In the genomic region with DNA sequence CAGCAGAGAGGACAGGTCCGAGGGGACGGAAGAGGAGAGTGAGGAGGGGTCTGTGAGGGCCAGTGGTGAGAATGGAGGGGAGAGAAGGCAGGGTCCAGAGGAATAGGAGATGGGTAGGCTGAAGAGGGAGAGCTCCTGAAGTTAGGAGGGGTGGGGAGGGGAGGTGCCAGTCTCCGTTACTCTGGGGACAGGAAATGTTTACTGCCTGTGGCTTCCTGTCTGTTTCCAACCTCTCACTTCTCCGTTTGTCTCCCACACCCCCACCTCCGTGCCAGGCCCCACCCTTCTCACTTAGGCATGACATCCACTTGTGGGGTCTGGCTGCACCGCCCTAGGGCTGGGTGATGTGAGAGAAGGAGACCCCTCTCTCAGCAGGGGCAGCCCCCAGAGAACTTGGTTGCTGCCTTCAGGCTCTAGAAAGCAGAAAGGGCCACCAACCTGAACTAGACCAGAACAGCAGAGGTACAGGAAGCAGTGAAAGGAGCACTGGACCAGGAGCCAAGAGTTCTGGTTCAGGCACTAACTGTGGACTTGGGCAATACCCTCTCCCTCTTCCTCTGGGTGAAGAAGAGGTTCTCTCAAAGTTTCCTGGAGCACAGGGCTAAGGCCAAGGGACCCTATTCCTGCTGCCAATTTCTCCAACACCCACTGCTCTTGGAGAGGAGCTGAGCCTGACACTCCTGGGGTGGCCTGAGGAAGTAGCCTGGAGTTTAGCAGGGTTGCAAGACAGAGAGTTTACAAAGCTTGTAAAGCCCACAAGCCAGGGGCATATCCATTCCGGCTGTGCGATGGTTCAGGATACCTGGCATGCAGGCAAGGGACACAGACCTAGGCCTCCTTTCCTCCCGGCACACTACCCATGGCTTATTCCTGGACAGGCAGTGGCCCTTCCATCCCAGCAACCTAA, we compare ENCODE assay signal across 8 cellular contexts. TPM values are rescaled to one million over a fixed set of nuclear protein-coding genes. Genes with fewer than 3 reads are reported as not detected.
DNase-seq lines count a peak whose midpoint lies in the region; ATAC-seq and TF ChIP-seq lines count a peak whose summit lies in the region.

No MANE protein-coding gene starts in this region.

- ATAC-seq in DND-41 (ENCODE audit: insufficient read depth, low read depth) = peak; percentile 94
- peak; percentile 88 for ATAC-seq in activated CD8-positive, alpha-beta memory T cell treated with anti-CD3 and anti-CD28 coated beads, Interleukin-2, amount 10 ng/mL, durations not matched to agents 7 days and 5 days
- no peak for ATAC-seq in HG03469 (IDR thresholded peaks at IDR 0.05; ENCODE audit: unreplicated experiment)

- H3K27ac ChIP-seq in DND-41 (ENCODE audit: low read length) (peak overlapping the region; percentile 90), MM.1S (ENCODE audit: low read length) (no peak overlapping the region), spleen (peak overlapping the region; percentile 62 to 95 (median 84)), SJCRH30 (no peak overlapping the region)

- H3K9ac ChIP-seq in DND-41 (ENCODE audit: low read depth, low read length) (peak overlapping the region; percentile 39), MM.1S (ENCODE audit: low read length) (no peak overlapping the region)

- peaks cover 65% of the 10 kb centered on the region for H3K4me1 Mint-ChIP-seq in activated CD8-positive, alpha-beta memory T cell treated with anti-CD3 and anti-CD28 coated beads, Interleukin-2, amount 10 ng/mL, durations not matched to agents 7 days and 5 days

- no peaks in the 10 kb centered on the region for H3F3A ChIP-seq in MM.1S (ENCODE audit: insufficient read depth, low read length)

- CTCF ChIA-PET in activated CD8-positive, alpha-beta memory T cell treated with anti-CD3 and anti-CD28 coated beads, Interleukin-2, amount 10 ng/mL, durations not matched to agents 7 days and 5 days (lab: Charles Lee) = interaction anchor here (0.6 to 14.5 kb wide), 9 partner anchors 12 to 36 kb away, joined by 3 to 283 read pairs (median 5); no protein-coding TSS in a partner anchor

- peak overlapping the region; percentile 85 for H3K27ac Mint-ChIP-seq in activated CD8-positive, alpha-beta memory T cell treated with anti-CD3 and anti-CD28 coated beads, Interleukin-2, amount 10 ng/mL, durations not matched to agents 7 days and 5 days

- TF ChIP-seq POLR2A in spleen (IDR thresholded peaks at IDR 0.05) = peak in 1 of 3 donors; percentile 14

- no peaks in the 10 kb centered on the region for H3K27me3 Mint-ChIP-seq in activated CD8-positive, alpha-beta memory T cell treated with anti-CD3 and anti-CD28 coated beads, Interleukin-2, amount 10 ng/mL, durations not matched to agents 7 days and 5 days

- H3K4me1 ChIP-seq in DND-41 (ENCODE audit: insufficient read depth, low read length) (peaks cover 61% of the 10 kb centered on the region), MM.1S (ENCODE audit: low read length) (peaks cover 17% of the 10 kb centered on the region), spleen (peaks cover 35 to 95% (median 76%) of the 10 kb centered on the region in 6 donors), SJCRH30 (peaks cover 4% of the 10 kb centered on the region; the same call in 1 of the 2 replicates)

- peak overlapping the region; percentile 59 for H3K4me3 Mint-ChIP-seq in activated CD8-positive, alpha-beta memory T cell treated with anti-CD3 and anti-CD28 coated beads, Interleukin-2, amount 10 ng/mL, durations not matched to agents 7 days and 5 days

- H3K4me3 ChIP-seq in DND-41 (ENCODE audit: low read depth in 1 of 2, low read length in 2 of 2) (peak overlapping the region in 1 of 2 experiments; percentile 42; a peak in 2 of 4 replicates), MM.1S (ENCODE audit: low read length) (no peak overlapping the region; the same call in 1 of the 2 replicates), fibroblast of mammary gland (ENCODE audit: control insufficient read depth, low read depth, low read length) (peak overlapping the region; percentile 22), spleen (peak overlapping the region in 4 of 8 donors; percentile 15 to 51 (median 18)), SJCRH30 (no peak overlapping the region)

- intact Hi-C loops in spleen (cut with DNase I; ENCODE audit: low total_unique reads) = no loop called here

- H4K20me1 ChIP-seq in DND-41 (ENCODE audit: insufficient read depth, low read length) = no peaks in the 10 kb centered on the region
- H4K20me1 ChIP-seq in MM.1S (ENCODE audit: insufficient read depth, low read length) = no peaks in the 10 kb centered on the region

- DNase-seq in DND-41 (peak; percentile 94), MM.1S (peak; percentile 29), fibroblast of mammary gland (ENCODE audit: low read depth) (no peak), spleen (peak; percentile 93), SJCRH30 (no peak), retina (no peak)
- peak; percentile 91 for DNase-seq in activated CD8-positive, alpha-beta memory T cell treated with anti-CD3 and anti-CD28 coated beads, Interleukin-2, amount 10 ng/mL, durations not matched to agents 7 days and 5 days

- H3K9me3 Mint-ChIP-seq in activated CD8-positive, alpha-beta memory T cell treated with anti-CD3 and anti-CD28 coated beads, Interleukin-2, amount 10 ng/mL, durations not matched to agents 7 days and 5 days (ENCODE audit: low read depth) = no peaks in the 10 kb centered on the region

- peak overlapping the region; percentile 59 for H3K4me2 ChIP-seq in DND-41 (ENCODE audit: insufficient read depth, low read length)
- H3K4me2 ChIP-seq in MM.1S (ENCODE audit: low read depth, low read length) = peak overlapping the region; percentile 52

- H3K36me3 Mint-ChIP-seq in activated CD8-positive, alpha-beta memory T cell treated with anti-CD3 and anti-CD28 coated beads, Interleukin-2, amount 10 ng/mL, durations not matched to agents 7 days and 5 days = peaks cover 16% of the 10 kb centered on the region

- H3K9me3 ChIP-seq in DND-41 (ENCODE audit: insufficient read depth, low read length, severe bottlenecking) (no peaks in the 10 kb centered on the region), MM.1S (replicated peaks; ENCODE audit: insufficient read depth, low read length) (no peaks in the 10 kb centered on the region), spleen (no peaks in the 10 kb centered on the region), SJCRH30 (replicated peaks) (no peaks in the 10 kb centered on the region)

- TF ChIP-seq CTCF in DND-41 (IDR thresholded peaks at IDR 0.05; ENCODE audit: borderline replicate concordance, extremely low read depth, low read length, poor library complexity, severe bottlenecking) = no peak
- no peak for TF ChIP-seq CTCF in MM.1S (IDR thresholded peaks at IDR 0.05; ENCODE audit: low read length)
- TF ChIP-seq CTCF in fibroblast of mammary gland (conservative IDR thresholded peaks at IDR 0.05; ENCODE audit: control insufficient read depth, insufficient read depth, low read depth, low read length) = no peak
- no peak for TF ChIP-seq CTCF in spleen (IDR thresholded peaks at IDR 0.05 in 8 of 11, conservative IDR thresholded peaks at IDR 0.05 in 3 of 11)

- peak overlapping the region; percentile 21; the same call in 1 of the 2 replicates for H2AFZ ChIP-seq in DND-41 (ENCODE audit: low read depth, low read length)
- peak overlapping the region; percentile 42 for H2AFZ ChIP-seq in MM.1S (ENCODE audit: low read length)

- H3K9me2 ChIP-seq in MM.1S (replicated peaks; ENCODE audit: insufficient read depth, low read length) = no peaks in the 10 kb centered on the region

- 25 to 39% (median 32%) methylated on average over 9 of the region's 9 CpGs for WGBS in spleen, 5 donors

- H3K27me3 ChIP-seq in DND-41 (ENCODE audit: insufficient read depth, low read length, poor library complexity) (no peaks in the 10 kb centered on the region), MM.1S (replicated peaks; ENCODE audit: insufficient read depth, low read length) (peaks cover 11% of the 10 kb centered on the region), spleen (replicated peaks in 1 of 7) (peaks cover 0 to 11% (median 5%) of the 10 kb centered on the region in 7 donors), SJCRH30 (no peaks in the 10 kb centered on the region)

- H3K36me3 ChIP-seq in DND-41 (ENCODE audit: insufficient read depth, low read length) = peaks cover 29% of the 10 kb centered on the region
- H3K36me3 ChIP-seq in MM.1S (replicated peaks; ENCODE audit: insufficient read depth, low read length) = no peaks in the 10 kb centered on the region
- H3K36me3 ChIP-seq in spleen = peaks cover 0 to 21% (median 3%) of the 10 kb centered on the region in 6 donors
- H3K36me3 ChIP-seq in SJCRH30 = no peaks in the 10 kb centered on the region

- H3K79me2 ChIP-seq in DND-41 (ENCODE audit: insufficient read depth, low read length) (peaks cover 70% of the 10 kb centered on the region), MM.1S (ENCODE audit: low read length) (no peaks in the 10 kb centered on the region)

RNA-seq across cellular contexts. Expression of a gene that starts 5.5 kb away (rescaled TPM):
- 10 to 100 TPM; 13.2 to 37.6 TPM for total RNA-seq in activated CD8-positive, alpha-beta memory T cell treated with anti-CD3 and anti-CD28 coated beads, Interleukin-2, amount 10 ng/mL, durations not matched to agents 7 days and 5 days
- total RNA-seq in spleen = 10 to 100 TPM; 20.8 to 44.9 (median 36.3) TPM
- polyA plus RNA-seq in spleen = 1 to 10 TPM; 7.0 to 9.5 (median 9.1) TPM
- total RNA-seq in SJCRH30 (2014; rRNA removed; shearing (Covaris generic)) = 37.3 and 38.1 TPM in 2 replicates

RNA-seq across cellular contexts. Expression of a gene that starts 29.0 kb away (rescaled TPM):
- total RNA-seq in activated CD8-positive, alpha-beta memory T cell treated with anti-CD3 and anti-CD28 coated beads, Interleukin-2, amount 10 ng/mL, durations not matched to agents 7 days and 5 days = under 1 TPM; 0.30 to 0.91 TPM
- total RNA-seq in spleen = 10 to 100 TPM; 19.9 to 40.3 (median 27.2) TPM
- polyA plus RNA-seq in spleen = 10 to 100 TPM in 2 of 3 donors, 1 to 10 TPM in 1; 7.4 to 12.5 (median 12.4) TPM
- total RNA-seq in SJCRH30 (2014; rRNA removed; shearing (Covaris generic)) = 12.7 and 13.2 TPM in 2 replicates

RNA-seq across cellular contexts. Expression of a gene that starts 49.3 kb away (rescaled TPM):
- under 1 TPM; 0.32 to 0.59 TPM for total RNA-seq in activated CD8-positive, alpha-beta memory T cell treated with anti-CD3 and anti-CD28 coated beads, Interleukin-2, amount 10 ng/mL, durations not matched to agents 7 days and 5 days
- 10 to 100 TPM in 1 of 7 donors, 1 to 10 TPM in 5, under 1 TPM in 1; 0.97 to 12.5 (median 2.9) TPM for total RNA-seq in spleen
- polyA plus RNA-seq in spleen = under 1 TPM; 0.35 to 0.47 (median 0.39) TPM
- not detected in 2 replicates for total RNA-seq in SJCRH30 (2014; rRNA removed; shearing (Covaris generic))

RNA-seq across cellular contexts. Expression of a gene that starts 59.9 kb away (rescaled TPM):
- total RNA-seq in activated CD8-positive, alpha-beta memory T cell treated with anti-CD3 and anti-CD28 coated beads, Interleukin-2, amount 10 ng/mL, durations not matched to agents 7 days and 5 days = 10 to 100 TPM; 10.0 to 13.2 TPM
- 10 to 100 TPM in 1 of 7 donors, 1 to 10 TPM in 6; 1.3 to 16.2 (median 3.6) TPM for total RNA-seq in spleen
- 1 to 10 TPM; 5.3 to 8.8 (median 6.6) TPM for polyA plus RNA-seq in spleen
- not detected in 2 replicates for total RNA-seq in SJCRH30 (2014; rRNA removed; shearing (Covaris generic))

Comparison
In these comparisons a context has a peak if more than half of its experiments do, and no peak if none do; other contexts are left out.
1. DNase-seq: peak in DND-41 (single experiment), MM.1S (single experiment), activated CD8-positive, alpha-beta memory T cell treated with anti-CD3 and anti-CD28 coated beads, Interleukin-2, amount 10 ng/mL, durations not matched to agents 7 days and 5 days (single experiment) and spleen (single experiment); none in fibroblast of mammary gland (single experiment), SJCRH30 (0 of 2) and retina (single experiment).
2. H3K27ac ChIP-seq: peak in DND-41 (single experiment) and spleen (8 of 8); none in MM.1S (single experiment) and SJCRH30 (single experiment).